8 cellular contexts compared by ENCODE assay signal in the genomic region with DNA sequence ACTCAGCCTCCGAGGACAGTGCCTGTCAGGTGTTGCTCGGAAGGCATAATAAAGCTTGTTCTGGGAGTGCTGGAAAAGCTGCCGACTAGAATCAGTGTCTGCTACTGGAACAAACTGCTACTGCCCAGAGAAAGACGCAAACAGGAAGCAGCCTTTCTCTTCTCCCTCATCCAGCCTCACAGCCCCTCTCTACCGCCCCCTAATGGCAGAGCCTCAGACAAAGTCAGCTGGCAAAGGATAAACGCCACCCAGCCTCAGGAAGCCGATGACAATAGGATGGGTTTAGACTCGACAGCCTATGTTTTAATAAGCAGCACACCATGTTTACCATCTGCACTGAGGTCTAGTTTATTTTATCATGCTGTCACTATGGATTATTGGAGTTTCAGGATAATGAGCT.
DNase-seq lines count a peak whose midpoint lies in the region; ATAC-seq, FAIRE-seq and TF ChIP-seq lines count a peak whose summit lies in the region.

No MANE protein-coding gene starts in this region.

- peaks cover 6% of the 10 kb centered on the region for H3K4me1 ChIP-seq in BE2C
- no peaks in the 10 kb centered on the region; the same call in 1 of the 2 replicates for H3K4me1 ChIP-seq in GM23338 (ENCODE audit: insufficient read depth)
- H3K4me1 ChIP-seq in kidney (ENCODE audit: control insufficient read depth in 1 of 2, insufficient read depth in 1 of 2, low read depth in 1 of 2, low read length in 2 of 2), result no peaks in the 10 kb centered on the region

- ATAC-seq in GM23338 (peak; percentile 94), HG03135 (IDR thresholded peaks at IDR 0.05; ENCODE audit: unreplicated experiment) (no peak), HG03469 (IDR thresholded peaks at IDR 0.05; ENCODE audit: unreplicated experiment) (no peak), HG02759 (IDR thresholded peaks at IDR 0.05; ENCODE audit: unreplicated experiment) (no peak)

- TF ChIP-seq CTCF in BE2C (IDR thresholded peaks at IDR 0.05; ENCODE audit: low read depth, low read length), result peak; percentile 55
- peak; percentile 95 to 96 for TF ChIP-seq CTCF in GM23338 (conservative IDR thresholded peaks at IDR 0.05; ENCODE audit: low read depth in 2 of 2)
- peak; percentile 43; the same call in 1 of the 2 replicates for TF ChIP-seq CTCF in WERI-Rb-1 (IDR thresholded peaks at IDR 0.05; ENCODE audit: low read depth, low read length)
- TF ChIP-seq CTCF in kidney (IDR thresholded peaks at IDR 0.05; ENCODE audit: borderline replicate concordance, extremely low read depth, insufficient read depth), result peak; percentile 38

- no peak overlapping the region for H3K9ac ChIP-seq in kidney (ENCODE audit: low read length in 2 of 2)

- H3K4me2 ChIP-seq in GM23338, result no peak overlapping the region

- H3K79me2 ChIP-seq in GM23338 (replicated peaks; ENCODE audit: insufficient read depth), result no peaks in the 10 kb centered on the region

- no peaks in the 10 kb centered on the region for H3K9me3 ChIP-seq in BE2C
- no peaks in the 10 kb centered on the region for H3K9me3 ChIP-seq in WERI-Rb-1 (ENCODE audit: severe bottlenecking)
- peaks cover 0 to 10% of the 10 kb centered on the region in 2 donors for H3K9me3 ChIP-seq in kidney (ENCODE audit: control insufficient read depth in 1 of 2, low read length in 2 of 2)

- H3K9me2 ChIP-seq in GM23338 (ENCODE audit: insufficient read depth), result peaks cover 4% of the 10 kb centered on the region; the same call in 1 of the 2 replicates

- FAIRE-seq in kidney (lab: Jason Lieb, UNC), result no peak

- no peak overlapping the region for H3K4me3 ChIP-seq in BE2C (ENCODE audit: low read depth, low read length)
- no peak overlapping the region for H3K4me3 ChIP-seq in GM23338
- H3K4me3 ChIP-seq in WERI-Rb-1 (ENCODE audit: low read depth, low read length), result no peak overlapping the region
- H3K4me3 ChIP-seq in kidney (ENCODE audit: low read length in 2 of 2), result no peak overlapping the region

- peaks cover 30% of the 10 kb centered on the region for H3K36me3 Mint-ChIP-seq in GM23338 (ENCODE audit: low read depth)

- no peaks in the 10 kb centered on the region for H4K20me1 ChIP-seq in GM23338 (replicated peaks; ENCODE audit: insufficient read depth)

- H3K27me3 Mint-ChIP-seq in GM23338 (ENCODE audit: insufficient read depth, low read depth, poor library complexity), result no peaks in the 10 kb centered on the region

- no peak overlapping the region for H3K4me3 Mint-ChIP-seq in GM23338

- no peaks in the 10 kb centered on the region for H3K27me3 ChIP-seq in BE2C
- no peaks in the 10 kb centered on the region for H3K27me3 ChIP-seq in GM23338 (ENCODE audit: insufficient read depth)
- no peaks in the 10 kb centered on the region for H3K27me3 ChIP-seq in WERI-Rb-1 (ENCODE audit: insufficient read depth, low read depth, severe bottlenecking)

- intact Hi-C loops in kidney (cut with DNase I), result no loop called here

- DNase-seq in BE2C, result peak; percentile 55
- peak; percentile 94 for DNase-seq in GM23338 (ENCODE audit: low spot score)
- peak; percentile 16 for DNase-seq in WERI-Rb-1
- DNase-seq in kidney, result no peak
- DNase-seq in SW480 (ENCODE audit: low spot score), result no peak

- no peaks in the 10 kb centered on the region for H3F3A ChIP-seq in GM23338 (replicated peaks; ENCODE audit: low read depth)

- H3K36me3 ChIP-seq in BE2C (no peaks in the 10 kb centered on the region), GM23338 (ENCODE audit: insufficient read depth) (0 out of 2 replicates have a peak, but pooled peaks cover 3% of the 10 kb centered on the region), WERI-Rb-1 (no peaks in the 10 kb centered on the region), kidney (ENCODE audit: control insufficient read depth in 1 of 2, insufficient read depth in 2 of 2, low read length in 2 of 2) (no peaks in the 10 kb centered on the region)

- 0 out of 2 replicates have a peak overlapping the region, but pooled peaks have one; percentile 15 for H3K27ac ChIP-seq in GM23338 (ENCODE audit: low read depth)
- H3K27ac ChIP-seq in WERI-Rb-1, result no peak overlapping the region
- H3K27ac ChIP-seq in kidney (ENCODE audit: low read depth in 2 of 2, low read length in 2 of 2), result no peak overlapping the region

- peaks cover 38% of the 10 kb centered on the region for H3K9me3 Mint-ChIP-seq in GM23338

- H3K27ac Mint-ChIP-seq in GM23338, result no peak overlapping the region; the same call in 1 of the 2 replicates

- peaks cover 6% of the 10 kb centered on the region; the same call in 2 of the 3 replicates for H3K4me1 Mint-ChIP-seq in GM23338

- H2AFZ ChIP-seq in GM23338, result peak overlapping the region; percentile 88

TF ChIP-seq in GM23338, 12 proteins besides CTCF, POLR2A, EP300 and RAD21 (continues in another document):
- TF ChIP-seq STAT1 (IDR thresholded peaks at IDR 0.05; ENCODE audit: unreplicated experiment) (no peak), NANOG (IDR thresholded peaks at IDR 0.05; ENCODE audit: borderline replicate concordance) (no peak)
- TF ChIP-seq, protein P1, sequence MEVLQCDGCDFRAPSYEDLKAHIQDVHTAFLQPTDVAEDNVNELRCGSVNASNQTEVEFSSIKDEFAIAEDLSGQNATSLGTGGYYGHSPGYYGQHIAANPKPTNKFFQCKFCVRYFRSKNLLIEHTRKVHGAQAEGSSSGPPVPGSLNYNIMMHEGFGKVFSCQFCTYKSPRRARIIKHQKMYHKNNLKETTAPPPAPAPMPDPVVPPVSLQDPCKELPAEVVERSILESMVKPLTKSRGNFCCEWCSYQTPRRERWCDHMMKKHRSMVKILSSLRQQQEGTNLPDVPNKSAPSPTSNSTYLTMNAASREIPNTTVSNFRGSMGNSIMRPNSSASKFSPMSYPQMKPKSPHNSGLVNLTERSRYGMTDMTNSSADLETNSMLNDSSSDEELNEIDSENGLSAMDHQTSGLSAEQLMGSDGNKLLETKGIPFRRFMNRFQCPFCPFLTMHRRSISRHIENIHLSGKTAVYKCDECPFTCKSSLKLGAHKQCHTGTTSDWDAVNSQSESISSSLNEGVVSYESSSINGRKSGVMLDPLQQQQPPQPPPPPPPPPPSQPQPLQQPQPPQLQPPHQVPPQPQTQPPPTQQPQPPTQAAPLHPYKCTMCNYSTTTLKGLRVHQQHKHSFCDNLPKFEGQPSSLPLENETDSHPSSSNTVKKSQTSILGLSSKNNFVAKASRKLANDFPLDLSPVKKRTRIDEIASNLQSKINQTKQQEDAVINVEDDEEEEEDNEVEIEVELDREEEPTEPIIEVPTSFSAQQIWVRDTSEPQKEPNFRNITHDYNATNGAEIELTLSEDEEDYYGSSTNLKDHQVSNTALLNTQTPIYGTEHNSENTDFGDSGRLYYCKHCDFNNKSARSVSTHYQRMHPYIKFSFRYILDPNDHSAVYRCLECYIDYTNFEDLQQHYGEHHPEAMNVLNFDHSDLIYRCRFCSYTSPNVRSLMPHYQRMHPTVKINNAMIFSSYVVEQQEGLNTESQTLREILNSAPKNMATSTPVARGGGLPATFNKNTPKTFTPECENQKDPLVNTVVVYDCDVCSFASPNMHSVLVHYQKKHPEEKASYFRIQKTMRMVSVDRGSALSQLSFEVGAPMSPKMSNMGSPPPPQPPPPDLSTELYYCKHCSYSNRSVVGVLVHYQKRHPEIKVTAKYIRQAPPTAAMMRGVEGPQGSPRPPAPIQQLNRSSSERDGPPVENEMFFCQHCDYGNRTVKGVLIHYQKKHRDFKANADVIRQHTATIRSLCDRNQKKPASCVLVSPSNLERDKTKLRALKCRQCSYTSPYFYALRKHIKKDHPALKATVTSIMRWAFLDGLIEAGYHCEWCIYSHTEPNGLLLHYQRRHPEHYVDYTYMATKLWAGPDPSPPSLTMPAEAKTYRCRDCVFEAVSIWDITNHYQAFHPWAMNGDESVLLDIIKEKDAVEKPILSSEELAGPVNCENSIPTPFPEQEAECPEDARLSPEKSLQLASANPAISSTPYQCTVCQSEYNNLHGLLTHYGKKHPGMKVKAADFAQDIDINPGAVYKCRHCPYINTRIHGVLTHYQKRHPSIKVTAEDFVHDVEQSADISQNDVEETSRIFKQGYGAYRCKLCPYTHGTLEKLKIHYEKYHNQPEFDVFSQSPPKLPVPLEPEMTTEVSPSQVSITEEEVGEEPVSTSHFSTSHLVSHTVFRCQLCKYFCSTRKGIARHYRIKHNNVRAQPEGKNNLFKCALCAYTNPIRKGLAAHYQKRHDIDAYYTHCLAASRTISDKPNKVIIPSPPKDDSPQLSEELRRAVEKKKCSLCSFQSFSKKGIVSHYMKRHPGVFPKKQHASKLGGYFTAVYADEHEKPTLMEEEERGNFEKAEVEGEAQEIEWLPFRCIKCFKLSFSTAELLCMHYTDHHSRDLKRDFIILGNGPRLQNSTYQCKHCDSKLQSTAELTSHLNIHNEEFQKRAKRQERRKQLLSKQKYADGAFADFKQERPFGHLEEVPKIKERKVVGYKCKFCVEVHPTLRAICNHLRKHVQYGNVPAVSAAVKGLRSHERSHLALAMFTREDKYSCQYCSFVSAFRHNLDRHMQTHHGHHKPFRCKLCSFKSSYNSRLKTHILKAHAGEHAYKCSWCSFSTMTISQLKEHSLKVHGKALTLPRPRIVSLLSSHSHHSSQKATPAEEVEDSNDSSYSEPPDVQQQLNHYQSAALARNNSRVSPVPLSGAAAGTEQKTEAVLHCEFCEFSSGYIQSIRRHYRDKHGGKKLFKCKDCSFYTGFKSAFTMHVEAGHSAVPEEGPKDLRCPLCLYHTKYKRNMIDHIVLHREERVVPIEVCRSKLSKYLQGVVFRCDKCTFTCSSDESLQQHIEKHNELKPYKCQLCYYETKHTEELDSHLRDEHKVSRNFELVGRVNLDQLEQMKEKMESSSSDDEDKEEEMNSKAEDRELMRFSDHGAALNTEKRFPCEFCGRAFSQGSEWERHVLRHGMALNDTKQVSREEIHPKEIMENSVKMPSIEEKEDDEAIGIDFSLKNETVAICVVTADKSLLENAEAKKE (CRISPR knock-in tag; IDR thresholded peaks at IDR 0.05), result no peak

Comparison
In these comparisons a context has a peak if more than half of its experiments do, and no peak if none do; other contexts are left out.
1. DNase-seq: peak in BE2C (single experiment), GM23338 (single experiment) and WERI-Rb-1 (single experiment); none in kidney (single experiment) and SW480 (single experiment).
2. CTCF ChIP-seq: peak in every context shown above with its lines; median percentile 96 in GM23338; 55 in BE2C; 43 in WERI-Rb-1; 38 in kidney.